Comparison of ENCODE assay signal across 11 cellular contexts in genomic region chr5:119036101-119036762, GRCh38. TPM values are rescaled to one million over a fixed set of nuclear protein-coding genes. Genes with fewer than 3 reads are reported as not detected.
DNase-seq lines count a peak whose midpoint lies in the region; ATAC-seq and TF ChIP-seq lines count a peak whose summit lies in the region.
"Had no signal": no experiment of that assay in that cellular context is flagged by ENCODE, and none has a peak within 500 bp of the region (broad histone marks: within the 10 kb centered on the region; RNA-seq: fewer than 3 reads in every experiment).

No MANE protein-coding gene starts in this region.

- in situ Hi-C loops in SK-MEL-5 (cut with HindIII; ENCODE audit: low pct_unique_long_range_greater_than_20kb, low sequenced_read_pairs), result no loop called here

- TF ChIP-seq CTCF in fibroblast of the aortic adventitia (IDR thresholded peaks at IDR 0.05; ENCODE audit: insufficient read depth, low read length), result no peak

- no peaks in the 10 kb centered on the region for H3K9me3 Mint-ChIP-seq in activated naive CD4-positive, alpha-beta T cell treated with anti-CD3 and anti-CD28 coated beads, Interleukin-2, amount 50 U/mL, for 72 hours
- H3K9me3 Mint-ChIP-seq: nephron progenitor cell had no signal

- H3K4me3 ChIP-seq in fibroblast of the aortic adventitia (ENCODE audit: low read depth, low read length) (no peak overlapping the region), aorta (ENCODE audit: low read length in 2 of 2) (no peak overlapping the region)

- H3K27ac ChIP-seq in aorta (ENCODE audit: low read depth in 1 of 2, low read length in 2 of 2), result no peak overlapping the region

- no peaks in the 10 kb centered on the region for H3K9me3 ChIP-seq in aorta (ENCODE audit: control insufficient read depth, low read length)

- H3K36me3 ChIP-seq in aorta (ENCODE audit: control insufficient read depth in 1 of 2, insufficient read depth in 2 of 2, low read length in 1 of 2), result no peaks in the 10 kb centered on the region

- H3K27me3 ChIP-seq in aorta (ENCODE audit: control insufficient read depth in 1 of 2, insufficient read depth in 2 of 2, low read length in 1 of 2), result no peaks in the 10 kb centered on the region

- intact Hi-C loops in aorta (cut with DNase I), result no loop called here

- peak overlapping the region in 1 of 2 donors; percentile 12 for H3K27ac Mint-ChIP-seq in activated naive CD4-positive, alpha-beta T cell treated with anti-CD3 and anti-CD28 coated beads, Interleukin-2, amount 50 U/mL, for 72 hours
- H3K27ac Mint-ChIP-seq: nephron progenitor cell had no signal

- 93 to 94% methylated on average over 8 of the region's 8 CpGs for WGBS in aorta, 2 donors

- H3K4me1 ChIP-seq in aorta (ENCODE audit: control insufficient read depth in 1 of 2, insufficient read depth in 2 of 2, low read length in 2 of 2), result no peaks in the 10 kb centered on the region

- no peak for DNase-seq in activated naive CD4-positive, alpha-beta T cell treated with anti-CD3 and anti-CD28 coated beads, Interleukin-2, amount 50 U/mL, for 72 hours (ENCODE audit: low spot score in 2 of 2)
- no peak for DNase-seq in activated naive CD4-positive, alpha-beta T cell (lab: John Stamatoyannopoulos, UW)
- DNase-seq in SK-MEL-5 (ENCODE audit: low read depth, low spot score) (peak; percentile 20), fibroblast of the aortic adventitia (ENCODE audit: low read depth) (peak; percentile 67), superior temporal gyrus (ENCODE audit: extremely low spot score) (peak; percentile 22), NCI-H1436 treated with DMSO at 0.1 percent for 48 hours (lab: John Stamatoyannopoulos, UW) (no peak), aorta (no peak)
- DNase-seq: Kasumi-1, NCI-H748 treated with DMSO at 0.1 percent for 48 hours, nephron progenitor cell had no signal

- H3K36me3 Mint-ChIP-seq in activated naive CD4-positive, alpha-beta T cell treated with anti-CD3 and anti-CD28 coated beads, Interleukin-2, amount 50 U/mL, for 72 hours, result no peaks in the 10 kb centered on the region

- ATAC-seq in activated naive CD4-positive, alpha-beta T cell treated with anti-CD3 and anti-CD28 coated beads, Interleukin-2, amount 50 U/mL, for 72 hours, result peak; percentile 99
- ATAC-seq in HG03139 (IDR thresholded peaks at IDR 0.05; ENCODE audit: unreplicated experiment), result no peak
- ATAC-seq in aorta (ENCODE audit: low FRiP score), result no peak

RNA-seq across cellular contexts. Expression of gene DMXL1, which starts 34.7 kb away (rescaled TPM):
- 10 to 100 TPM; 26.8 to 28.5 TPM for total RNA-seq in activated naive CD4-positive, alpha-beta T cell treated with anti-CD3 and anti-CD28 coated beads, Interleukin-2, amount 50 U/mL, for 72 hours
- total RNA-seq in SK-MEL-5 (2014; rRNA removed; shearing (Covaris generic)), result 34.3 and 38.9 TPM in 2 replicates
- polyA plus RNA-seq in SK-MEL-5 (2015; cell fraction: cytosol; rRNA removed), result 19.4 and 24.4 TPM in 2 replicates
- 51.2 and 65.0 TPM in 2 replicates for polyA plus RNA-seq in SK-MEL-5 (2015; cell fraction: nucleus; rRNA removed)
- total RNA-seq in fibroblast of the aortic adventitia (ENCODE audit: low replicate concordance), result 57.6 and 152 TPM in 2 replicates
- 10 to 100 TPM; 50.8 to 69.7 TPM for total RNA-seq in aorta
- polyA plus RNA-seq in aorta, result 10 to 100 TPM; 10.5 to 17.8 TPM

RNA-seq across cellular contexts. Expression of gene DTWD2, which starts 47.9 kb away (rescaled TPM):
- total RNA-seq in activated naive CD4-positive, alpha-beta T cell treated with anti-CD3 and anti-CD28 coated beads, Interleukin-2, amount 50 U/mL, for 72 hours, result 1 to 10 TPM; 3.8 to 4.0 TPM
- total RNA-seq in SK-MEL-5 (2014; rRNA removed; shearing (Covaris generic)), result 17.0 and 23.6 TPM in 2 replicates
- polyA plus RNA-seq in SK-MEL-5 (2015; cell fraction: cytosol; rRNA removed), result 16.3 and 16.8 TPM in 2 replicates
- 3.7 and 4.3 TPM in 2 replicates for polyA plus RNA-seq in SK-MEL-5 (2015; cell fraction: nucleus; rRNA removed)
- total RNA-seq in fibroblast of the aortic adventitia (ENCODE audit: low replicate concordance) (7.7 and 9.0 TPM in 2 replicates), aorta (1 to 10 TPM; 4.1 to 6.3 TPM)
- 1 to 10 TPM in 1 of 2 donors, under 1 TPM in 1; 0.88 to 1.5 TPM for polyA plus RNA-seq in aorta

Comparison
In these comparisons a context has a peak if more than half of its experiments do, and no peak if none do; other contexts are left out.
1. ATAC-seq: peak in activated naive CD4-positive, alpha-beta T cell treated with anti-CD3 and anti-CD28 coated beads, Interleukin-2, amount 50 U/mL, for 72 hours (2 of 2); none in HG03139 (single experiment) and aorta (single experiment).
2. DNase-seq: peak in SK-MEL-5 (single experiment), fibroblast of the aortic adventitia (single experiment) and superior temporal gyrus (single experiment); none in activated naive CD4-positive, alpha-beta T cell treated with anti-CD3 and anti-CD28 coated beads, Interleukin-2, amount 50 U/mL, for 72 hours (0 of 2), activated naive CD4-positive, alpha-beta T cell (0 of 4), NCI-H1436 treated with DMSO at 0.1 percent for 48 hours (single experiment) and aorta (0 of 2).